26 cellular contexts compared by ENCODE assay signal in genomic region chr1:97877307-97877706, GRCh38.
"Had no signal": no experiment of that assay in that cellular context is flagged by ENCODE, and none has a peak within 500 bp of the region (broad histone marks: within the 10 kb centered on the region; RNA-seq: fewer than 3 reads in every experiment).

No MANE protein-coding gene starts in this region.

- H3K27ac ChIP-seq: breast epithelium, coronary artery, epithelial cell of prostate, foreskin keratinocyte, ovary, psoas muscle, skin epidermis, thyroid gland, WERI-Rb-1 had no signal

- ATAC-seq: foreskin keratinocyte; left cardiac atrium; natural killer cell treated with Interleukin-12 subunit alpha and Interleukin-12 subunit beta and Interleukin-15 and Interleukin-18, amount 100 ng/mL, for 72 hours; psoas muscle; right cardiac atrium had no signal

- FAIRE-seq: astrocyte, TTC549 had no signal

- H3K36me3 ChIP-seq: breast epithelium, ovary, thyroid gland, WERI-Rb-1 had no signal

- H3K4me3 ChIP-seq: breast epithelium, coronary artery, ovary, psoas muscle, skin epidermis, thyroid gland had no signal

- H3K4me1 Mint-ChIP-seq: activated T-helper 17 cell treated with anti-CD3 and anti-CD28 coated beads, Interleukin-2, amount 50 U/mL, for 72 hours had no signal

- H3K9me3 Mint-ChIP-seq: activated CD4-positive, alpha-beta T cell treated with anti-CD3 and anti-CD28 coated beads, Interleukin-2, amount 10 ng/mL, durations not matched to agents 7 days and 5 days; activated T-helper 17 cell treated with anti-CD3 and anti-CD28 coated beads, Interleukin-2, amount 50 U/mL, for 72 hours; central memory CD8-positive, alpha-beta T cell; natural killer cell treated with Interleukin-12 subunit alpha and Interleukin-12 subunit beta and Interleukin-15 and Interleukin-18, amount 100 ng/mL, for 72 hours; stimulated activated naive CD8-positive, alpha-beta T cell treated with anti-CD3 and anti-CD28 coated beads, Interleukin-15, Interleukin-2, amounts not matched to agents 100 ng/mL and 50 ng/mL, for 24 hours; T-helper 2 cell treated with Interferon-gamma antibody and Interleukin-4, amounts not matched to agents 5 μg/mL and 100 μg/mL, for 36 hours had no signal

- H3K4me1 ChIP-seq: breast epithelium, foreskin keratinocyte, psoas muscle had no signal

- DNase-seq: activated CD4-positive, alpha-beta T cell treated with anti-CD3 and anti-CD28 coated beads, Interleukin-2, amount 10 ng/mL, durations not matched to agents 7 days and 5 days; activated CD4-positive, CD25-positive, alpha-beta regulatory T cell treated with anti-CD3 and anti-CD28 coated beads, Interleukin-2, amount 50 U/mL, for 72 hours; activated naive CD4-positive, alpha-beta T cell; activated T-cell treated with anti-CD3 and anti-CD28 coated beads, Interleukin-2, amount 50 U/mL, for 1 hour; foreskin keratinocyte; hippocampal formation; left cardiac atrium; ovary; psoas muscle; right cardiac atrium; stimulated activated CD4-positive, alpha-beta T cell treated with anti-CD3 and anti-CD28 coated beads, Interleukin-1b, Interleukin-23, amount 100 ng/mL, for 48 hours; substantia nigra; thyroid gland; WERI-Rb-1 had no signal

- H3K27me3 Mint-ChIP-seq: activated CD4-positive, alpha-beta T cell treated with anti-CD3 and anti-CD28 coated beads, Interleukin-2, amount 10 ng/mL, durations not matched to agents 7 days and 5 days; activated naive CD8-positive, alpha-beta T cell; activated T-helper 17 cell treated with anti-CD3 and anti-CD28 coated beads, Interleukin-2, amount 50 U/mL, for 72 hours; central memory CD8-positive, alpha-beta T cell; natural killer cell treated with Interleukin-12 subunit alpha and Interleukin-12 subunit beta and Interleukin-15 and Interleukin-18, amount 100 ng/mL, for 72 hours; stimulated activated naive CD8-positive, alpha-beta T cell treated with anti-CD3 and anti-CD28 coated beads, Interleukin-15, Interleukin-2, amounts not matched to agents 100 ng/mL and 50 ng/mL, for 24 hours had no signal

- H3K27me3 ChIP-seq: breast epithelium, foreskin keratinocyte, ovary, thyroid gland had no signal

- H3K4me3 Mint-ChIP-seq: activated CD4-positive, alpha-beta T cell treated with anti-CD3 and anti-CD28 coated beads, Interleukin-2, amount 10 ng/mL, durations not matched to agents 7 days and 5 days; activated naive CD8-positive, alpha-beta T cell; activated T-helper 17 cell treated with anti-CD3 and anti-CD28 coated beads, Interleukin-2, amount 50 U/mL, for 72 hours; central memory CD8-positive, alpha-beta T cell; natural killer cell treated with Interleukin-12 subunit alpha and Interleukin-12 subunit beta and Interleukin-15 and Interleukin-18, amount 100 ng/mL, for 72 hours; stimulated activated naive CD8-positive, alpha-beta T cell treated with anti-CD3 and anti-CD28 coated beads, Interleukin-15, Interleukin-2, amounts not matched to agents 100 ng/mL and 50 ng/mL, for 24 hours; T-helper 2 cell treated with Interferon-gamma antibody and Interleukin-4, amounts not matched to agents 5 μg/mL and 100 μg/mL, for 36 hours had no signal

- H3K27ac Mint-ChIP-seq: activated CD4-positive, alpha-beta T cell treated with anti-CD3 and anti-CD28 coated beads, Interleukin-2, amount 10 ng/mL, durations not matched to agents 7 days and 5 days; activated naive CD8-positive, alpha-beta T cell; activated T-helper 17 cell treated with anti-CD3 and anti-CD28 coated beads, Interleukin-2, amount 50 U/mL, for 72 hours; natural killer cell treated with Interleukin-12 subunit alpha and Interleukin-12 subunit beta and Interleukin-15 and Interleukin-18, amount 100 ng/mL, for 72 hours; stimulated activated naive CD8-positive, alpha-beta T cell treated with anti-CD3 and anti-CD28 coated beads, Interleukin-15, Interleukin-2, amounts not matched to agents 100 ng/mL and 50 ng/mL, for 24 hours; T-helper 2 cell treated with Interferon-gamma antibody and Interleukin-4, amounts not matched to agents 5 μg/mL and 100 μg/mL, for 36 hours had no signal

- H3K9me3 ChIP-seq: breast epithelium, ovary, psoas muscle, thyroid gland had no signal
